Comparison of ENCODE assay signal across 22 cellular contexts in the genomic region with DNA sequence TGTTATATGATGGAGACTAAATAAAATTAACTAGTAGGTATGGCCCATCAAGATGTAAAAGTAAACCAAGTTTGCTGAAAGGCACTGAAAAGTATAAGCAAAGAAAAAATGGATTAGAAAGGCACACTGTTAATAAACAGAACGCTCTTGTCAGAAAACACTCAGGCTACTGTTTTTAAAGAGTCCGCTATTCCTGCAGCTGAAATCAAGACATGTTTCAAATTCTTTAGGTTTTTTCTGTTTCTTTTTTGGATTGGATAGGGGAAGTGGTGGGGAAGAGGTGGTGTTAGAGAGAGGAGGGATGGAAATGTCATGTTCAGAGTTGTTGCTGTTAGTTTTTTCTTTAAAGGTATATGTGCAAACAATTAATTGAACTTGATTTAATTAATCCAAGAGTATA.
DNase-seq lines count a peak whose midpoint lies in the region; ATAC-seq and TF ChIP-seq lines count a peak whose summit lies in the region.
"Had no signal": no experiment of that assay in that cellular context is flagged by ENCODE, and none has a peak within 500 bp of the region (broad histone marks: within the 10 kb centered on the region; RNA-seq: fewer than 3 reads in every experiment).

No MANE protein-coding gene starts in this region.

- peaks cover 33% of the 10 kb centered on the region for H3K36me3 Mint-ChIP-seq in T-helper 1 cell treated with Interleukin-12 subunit alpha and Interleukin-12 subunit beta and Interleukin-4 antibody, amounts not matched to agents 30 μg/mL and 1 μg/mL, for 36 hours (ENCODE audit: low read depth)
- H3K36me3 Mint-ChIP-seq in effector memory CD8-positive, alpha-beta T cell (ENCODE audit: insufficient read depth): peaks cover 16% of the 10 kb centered on the region
- no peaks in the 10 kb centered on the region for H3K36me3 Mint-ChIP-seq in nephron (ENCODE audit: low read depth)

- intact Hi-C loops in head of caudate nucleus (cut with DNase I): no loop called here

- DNase-seq in T-helper 1 cell (no peak), COLO829 (ENCODE audit: low spot score) (peak; percentile 72), GM10266 (ENCODE audit: extremely low spot score) (no peak), head of caudate nucleus (no peak)
- DNase-seq in effector memory CD8-positive, alpha-beta T cell: no peak
- DNase-seq in activated naive CD4-positive, alpha-beta T cell treated with anti-CD3 and anti-CD28 coated beads, Interleukin-2, amount 50 U/mL, for 16 hours: no peak
- DNase-seq: 8988T; activated CD4-positive, alpha-beta T cell treated with anti-CD3 and anti-CD28 coated beads, Interleukin-2, amount 10 ng/mL, durations not matched to agents 24 days and 14 days; amygdala; colonic mucosa; gastrocnemius medialis; lower lobe of right lung; NCI-H1048; PC-9; stimulated activated CD4-positive, alpha-beta T cell treated with anti-CD3 and anti-CD28 coated beads, Interleukin-12 subunit alpha, Interleukin-12 subunit beta, amount 100 ng/mL, for 4 hours; upper lobe of right lung had no signal

- H3K9me3 Mint-ChIP-seq in T-helper 1 cell treated with Interleukin-12 subunit alpha and Interleukin-12 subunit beta and Interleukin-4 antibody, amounts not matched to agents 30 μg/mL and 1 μg/mL, for 36 hours: no peaks in the 10 kb centered on the region
- H3K9me3 Mint-ChIP-seq in effector memory CD8-positive, alpha-beta T cell: no peaks in the 10 kb centered on the region
- no peaks in the 10 kb centered on the region for H3K9me3 Mint-ChIP-seq in nephron
- H3K9me3 Mint-ChIP-seq: activated CD4-positive, alpha-beta T cell treated with anti-CD3 and anti-CD28 coated beads, Interleukin-2, amount 10 ng/mL, durations not matched to agents 24 days and 14 days; activated T-helper 1 cell treated with anti-CD3 and anti-CD28 coated beads, Interleukin-12 subunit alpha, Interleukin-12 subunit beta, Interleukin-2, Interleukin-4 antibody, amounts not matched to agents 30 ng/mL and 10 ng/mL and 1 ng/mL, durations not matched to agents 14 hours and 24 hours and 36 hours; neural crest cell; stimulated activated memory B cell treated with anti-CD40 and anti-IgM and Interleukin-4, amounts not matched to agents 10 μg/mL and 1 μg/mL and 100 μg/mL, for 72 hours had no signal

- no peaks in the 10 kb centered on the region for H3K27me3 Mint-ChIP-seq in T-helper 1 cell treated with Interleukin-12 subunit alpha and Interleukin-12 subunit beta and Interleukin-4 antibody, amounts not matched to agents 30 μg/mL and 1 μg/mL, for 36 hours (ENCODE audit: low read depth)
- H3K27me3 Mint-ChIP-seq in effector memory CD8-positive, alpha-beta T cell: no peaks in the 10 kb centered on the region
- H3K27me3 Mint-ChIP-seq in nephron (ENCODE audit: low read depth): no peaks in the 10 kb centered on the region
- H3K27me3 Mint-ChIP-seq: activated CD4-positive, alpha-beta T cell treated with anti-CD3 and anti-CD28 coated beads, Interleukin-2, amount 10 ng/mL, durations not matched to agents 24 days and 14 days; stimulated activated memory B cell treated with anti-CD40 and anti-IgM and Interleukin-4, amounts not matched to agents 10 μg/mL and 1 μg/mL and 100 μg/mL, for 72 hours had no signal

- H3K4me1 Mint-ChIP-seq in T-helper 1 cell treated with Interleukin-12 subunit alpha and Interleukin-12 subunit beta and Interleukin-4 antibody, amounts not matched to agents 30 μg/mL and 1 μg/mL, for 36 hours (ENCODE audit: low read depth): peaks cover 44% of the 10 kb centered on the region
- peaks cover 59 to 65% of the 10 kb centered on the region in 2 donors for H3K4me1 Mint-ChIP-seq in effector memory CD8-positive, alpha-beta T cell (ENCODE audit: low read depth in 2 of 2)
- peaks cover 23% of the 10 kb centered on the region for H3K4me1 Mint-ChIP-seq in nephron

- ATAC-seq in effector memory CD8-positive, alpha-beta T cell (replicated peaks): no peak
- ATAC-seq: gastrocnemius medialis; K562; lower lobe of right lung; stimulated activated memory B cell treated with anti-CD40 and anti-IgM and Interleukin-4, amounts not matched to agents 10 μg/mL and 1 μg/mL and 100 μg/mL, for 72 hours; upper lobe of right lung had no signal

- no peak for TF ChIP-seq CTCF in nephron (IDR thresholded peaks at IDR 0.05; ENCODE audit: unreplicated experiment in 3 of 3)
- no peak for TF ChIP-seq CTCF in GM10266 (IDR thresholded peaks at IDR 0.05; ENCODE audit: control insufficient read depth, insufficient read depth, low read depth, missing control alignments)

- peak overlapping the region; percentile 13 for H3K27ac Mint-ChIP-seq in T-helper 1 cell treated with Interleukin-12 subunit alpha and Interleukin-12 subunit beta and Interleukin-4 antibody, amounts not matched to agents 30 μg/mL and 1 μg/mL, for 36 hours
- peak overlapping the region; percentile 73 to 78 for H3K27ac Mint-ChIP-seq in effector memory CD8-positive, alpha-beta T cell
- H3K27ac Mint-ChIP-seq in nephron: peak overlapping the region; percentile 37 to 54 (median 48)
- H3K27ac Mint-ChIP-seq: activated CD4-positive, alpha-beta T cell treated with anti-CD3 and anti-CD28 coated beads, Interleukin-2, amount 10 ng/mL, durations not matched to agents 24 days and 14 days; stimulated activated memory B cell treated with anti-CD40 and anti-IgM and Interleukin-4, amounts not matched to agents 10 μg/mL and 1 μg/mL and 100 μg/mL, for 72 hours had no signal

- no peak overlapping the region for H3K4me3 Mint-ChIP-seq in T-helper 1 cell treated with Interleukin-12 subunit alpha and Interleukin-12 subunit beta and Interleukin-4 antibody, amounts not matched to agents 30 μg/mL and 1 μg/mL, for 36 hours
- peak overlapping the region; percentile 15 to 60 for H3K4me3 Mint-ChIP-seq in effector memory CD8-positive, alpha-beta T cell
- H3K4me3 Mint-ChIP-seq in nephron: peak overlapping the region in 1 of 3 experiments; percentile 12
- H3K4me3 Mint-ChIP-seq: activated CD4-positive, alpha-beta T cell treated with anti-CD3 and anti-CD28 coated beads, Interleukin-2, amount 10 ng/mL, durations not matched to agents 24 days and 14 days; activated T-helper 1 cell treated with anti-CD3 and anti-CD28 coated beads, Interleukin-12 subunit alpha, Interleukin-12 subunit beta, Interleukin-2, Interleukin-4 antibody, amounts not matched to agents 30 ng/mL and 10 ng/mL and 1 ng/mL, durations not matched to agents 14 hours and 24 hours and 36 hours; neural crest cell; stimulated activated memory B cell treated with anti-CD40 and anti-IgM and Interleukin-4, amounts not matched to agents 10 μg/mL and 1 μg/mL and 100 μg/mL, for 72 hours had no signal

Comparison
In these comparisons a context has a peak if more than half of its experiments do, and no peak if none do; other contexts are left out.
1. H3K27ac Mint-ChIP-seq: peak in every context shown above with its lines; median percentile 76 in effector memory CD8-positive, alpha-beta T cell; 48 in nephron; 13 in T-helper 1 cell treated with Interleukin-12 subunit alpha and Interleukin-12 subunit beta and Interleukin-4 antibody, amounts not matched to agents 30 μg/mL and 1 μg/mL, for 36 hours.